In genomic region chr11:65352783-65353182, GRCh38 we compare ENCODE assay signal across 1 cellular context.
TF ChIP-seq lines count a peak whose summit lies in the region.

No MANE protein-coding gene starts in this region.

TF ChIP-seq in IMR-90, 13 proteins besides CTCF, POLR2A, EP300 and RAD21:
- TF ChIP-seq MXI1 (IDR thresholded peaks at IDR 0.05; ENCODE audit: borderline replicate concordance, low read depth, low read length): no peak
- peak; percentile 46 for TF ChIP-seq SMC3 (IDR thresholded peaks at IDR 0.05; ENCODE audit: low read depth, low read length)
- no peak for TF ChIP-seq CHD1 (IDR thresholded peaks at IDR 0.05; ENCODE audit: low read depth, low read length)
